25 cellular contexts compared by ENCODE assay signal in the genomic region with DNA sequence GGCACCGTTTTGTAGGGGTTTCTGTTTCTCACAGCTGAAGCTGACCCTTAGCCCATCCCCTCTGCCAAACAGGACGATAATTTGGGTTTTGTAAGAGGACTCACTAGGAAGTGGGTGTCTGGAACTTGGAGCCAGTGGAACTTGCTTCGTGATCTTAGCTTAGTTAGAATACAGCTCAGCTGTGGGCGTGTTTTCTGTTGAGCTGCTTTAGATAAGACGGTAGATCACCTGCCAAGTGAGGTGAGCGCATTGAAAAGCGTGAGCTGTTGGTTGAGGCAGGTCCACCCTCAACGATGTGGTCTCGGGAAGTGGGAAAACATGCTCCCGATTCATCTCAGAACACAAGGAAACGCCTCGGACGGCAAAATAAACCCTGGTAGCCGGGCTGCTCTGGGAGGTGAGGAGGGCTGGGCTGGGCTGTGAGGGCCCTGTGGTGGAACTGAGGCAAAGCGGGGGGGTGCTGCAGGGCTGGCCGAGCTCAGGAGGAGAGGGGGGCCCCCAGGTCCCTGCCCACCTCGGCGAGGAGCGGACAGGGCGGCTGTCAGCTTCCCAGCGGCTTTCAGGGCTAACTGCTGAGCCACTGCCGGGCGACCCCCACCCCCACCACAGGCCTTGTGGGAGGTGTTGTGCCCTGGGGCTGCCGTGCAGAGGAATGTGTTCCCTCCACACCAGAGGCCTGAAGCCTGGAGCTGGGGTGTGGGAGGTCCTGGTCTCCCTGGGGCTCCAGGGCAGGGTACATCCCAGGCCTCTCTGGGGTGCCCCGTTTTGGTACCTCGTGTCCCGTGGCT. TPM values are rescaled to one million over a fixed set of nuclear protein-coding genes. Genes with fewer than 3 reads are reported as not detected.
DNase-seq lines count a peak whose midpoint lies in the region; ATAC-seq and TF ChIP-seq lines count a peak whose summit lies in the region.
"Had no signal": no experiment of that assay in that cellular context is flagged by ENCODE, and none has a peak within 500 bp of the region (broad histone marks: within the 10 kb centered on the region; RNA-seq: fewer than 3 reads in every experiment).

No MANE protein-coding gene starts in this region.

- H3K9me3 ChIP-seq in heart left ventricle (no peaks in the 10 kb centered on the region), right atrium auricular region (no peaks in the 10 kb centered on the region), HEK293 (ENCODE audit: control insufficient read depth, insufficient read depth, low read depth, low read length) (no peaks in the 10 kb centered on the region)
- H3K9me3 ChIP-seq: adrenal gland, left lung, transverse colon had no signal

- H3K27me3 Mint-ChIP-seq in activated T-helper 1 cell treated with anti-CD3 and anti-CD28 coated beads, Interleukin-12 subunit alpha, Interleukin-12 subunit beta, Interleukin-2, Interleukin-4 antibody, amounts not matched to agents 30 ng/mL and 10 ng/mL and 1 ng/mL, durations not matched to agents 14 hours and 24 hours and 36 hours (ENCODE audit: insufficient read depth): peaks cover 7% of the 10 kb centered on the region

- TF ChIP-seq POLR2A in heart left ventricle (IDR thresholded peaks at IDR 0.05): no peak

- no peaks in the 10 kb centered on the region for H3K9me3 Mint-ChIP-seq in activated T-helper 1 cell treated with anti-CD3 and anti-CD28 coated beads, Interleukin-12 subunit alpha, Interleukin-12 subunit beta, Interleukin-2, Interleukin-4 antibody, amounts not matched to agents 30 ng/mL and 10 ng/mL and 1 ng/mL, durations not matched to agents 14 hours and 24 hours and 36 hours
- H3K9me3 Mint-ChIP-seq: activated B cell treated with CpG ODN at 0.5 μM for 24 hours; activated T-helper 17 cell treated with anti-CD3 and anti-CD28 coated beads, Interleukin-2, amount 50 U/mL, for 72 hours; CD8-positive, alpha-beta T cell; neural crest cell; stimulated activated naive CD8-positive, alpha-beta T cell treated with anti-CD3 and anti-CD28 coated beads, Interleukin-15, Interleukin-2, amounts not matched to agents 100 ng/mL and 50 ng/mL, for 24 hours had no signal

- no peak for ATAC-seq in heart left ventricle
- no peak for ATAC-seq in HG03342 (IDR thresholded peaks at IDR 0.05; ENCODE audit: unreplicated experiment)
- no peak for ATAC-seq in GM19023 (IDR thresholded peaks at IDR 0.05; ENCODE audit: unreplicated experiment)
- ATAC-seq: activated T-helper 17 cell treated with anti-CD3 and anti-CD28 coated beads, Interleukin-2, amount 50 U/mL, for 72 hours; CD8-positive, alpha-beta T cell; left lung had no signal

- CTCF ChIA-PET in HEK293 (lab: Yijun Ruan, JAX): interaction anchor here (0.5 to 0.6 kb wide), 2 partner anchors 189 to 225 kb away, joined by 3 to 4 read pairs; a partner anchor contains a TSS

- TF ChIP-seq CTCF in heart left ventricle (IDR thresholded peaks at IDR 0.05): no peak
- no peak for TF ChIP-seq CTCF in right atrium auricular region (IDR thresholded peaks at IDR 0.05)
- no peak for TF ChIP-seq CTCF in HEK293 (tag by site-specific recombination; IDR thresholded peaks at IDR 0.05)

- peaks cover 20% of the 10 kb centered on the region for H3K4me1 Mint-ChIP-seq in activated T-helper 1 cell treated with anti-CD3 and anti-CD28 coated beads, Interleukin-12 subunit alpha, Interleukin-12 subunit beta, Interleukin-2, Interleukin-4 antibody, amounts not matched to agents 30 ng/mL and 10 ng/mL and 1 ng/mL, durations not matched to agents 14 hours and 24 hours and 36 hours (ENCODE audit: low read depth)

- H3K4me3 Mint-ChIP-seq in activated T-helper 1 cell treated with anti-CD3 and anti-CD28 coated beads, Interleukin-12 subunit alpha, Interleukin-12 subunit beta, Interleukin-2, Interleukin-4 antibody, amounts not matched to agents 30 ng/mL and 10 ng/mL and 1 ng/mL, durations not matched to agents 14 hours and 24 hours and 36 hours: peak overlapping the region; percentile 15
- H3K4me3 Mint-ChIP-seq: activated B cell treated with CpG ODN at 0.5 μM for 24 hours; activated T-helper 17 cell treated with anti-CD3 and anti-CD28 coated beads, Interleukin-2, amount 50 U/mL, for 72 hours; CD8-positive, alpha-beta T cell; neural crest cell; stimulated activated naive CD8-positive, alpha-beta T cell treated with anti-CD3 and anti-CD28 coated beads, Interleukin-15, Interleukin-2, amounts not matched to agents 100 ng/mL and 50 ng/mL, for 24 hours had no signal

- H3K36me3 Mint-ChIP-seq in activated T-helper 1 cell treated with anti-CD3 and anti-CD28 coated beads, Interleukin-12 subunit alpha, Interleukin-12 subunit beta, Interleukin-2, Interleukin-4 antibody, amounts not matched to agents 30 ng/mL and 10 ng/mL and 1 ng/mL, durations not matched to agents 14 hours and 24 hours and 36 hours (ENCODE audit: low read depth): no peaks in the 10 kb centered on the region
- H3K36me3 Mint-ChIP-seq: CD8-positive, alpha-beta T cell had no signal

- H3K4me3 ChIP-seq in heart left ventricle: no peak overlapping the region
- H3K4me3 ChIP-seq in right atrium auricular region: no peak overlapping the region
- H3K4me3 ChIP-seq in HEK293 (ENCODE audit: low read depth, low read length): no peak overlapping the region
- H3K4me3 ChIP-seq: adrenal gland, coronary artery, left lung, transverse colon had no signal

- intact Hi-C loops in heart left ventricle (cut with DNase I) (no loop called here), posterior vena cava (cut with DNase I) (no loop called here)
- intact Hi-C loops in activated T-helper 1 cell treated with anti-CD3 and anti-CD28 coated beads, Interleukin-12 subunit alpha, Interleukin-12 subunit beta, Interleukin-2, Interleukin-4 antibody, amounts not matched to agents 30 ng/mL and 10 ng/mL and 1 ng/mL, durations not matched to agents 14 hours and 24 hours and 36 hours (cut with micrococcal nuclease): no loop called here

- no peak overlapping the region for H3K27ac Mint-ChIP-seq in activated T-helper 1 cell treated with anti-CD3 and anti-CD28 coated beads, Interleukin-12 subunit alpha, Interleukin-12 subunit beta, Interleukin-2, Interleukin-4 antibody, amounts not matched to agents 30 ng/mL and 10 ng/mL and 1 ng/mL, durations not matched to agents 14 hours and 24 hours and 36 hours
- H3K27ac Mint-ChIP-seq: activated B cell treated with CpG ODN at 0.5 μM for 24 hours; activated T-helper 17 cell treated with anti-CD3 and anti-CD28 coated beads, Interleukin-2, amount 50 U/mL, for 72 hours; CD8-positive, alpha-beta T cell; progenitor cell of endocrine pancreas; stimulated activated naive CD8-positive, alpha-beta T cell treated with anti-CD3 and anti-CD28 coated beads, Interleukin-15, Interleukin-2, amounts not matched to agents 100 ng/mL and 50 ng/mL, for 24 hours had no signal

- H3K36me3 ChIP-seq in heart left ventricle (no peaks in the 10 kb centered on the region), right atrium auricular region (no peaks in the 10 kb centered on the region), HEK293 (ENCODE audit: control insufficient read depth in 2 of 2, insufficient read depth in 1 of 2, low read length in 2 of 2) (no peaks in the 10 kb centered on the region)
- H3K36me3 ChIP-seq: adrenal gland, left lung, transverse colon had no signal

- 57 to 66% (median 62%) methylated on average over 25 to 27 of the region's 27 CpGs for WGBS in heart left ventricle, 4 donors

- H3K4me1 ChIP-seq in heart left ventricle (no peaks in the 10 kb centered on the region), right atrium auricular region (no peaks in the 10 kb centered on the region), HEK293 (ENCODE audit: control insufficient read depth, insufficient read depth, low read length) (peaks cover 3% of the 10 kb centered on the region)
- H3K4me1 ChIP-seq: adrenal gland, transverse colon had no signal

- H3K27me3 ChIP-seq in heart left ventricle (peaks cover 8 to 97% (median 18%) of the 10 kb centered on the region in 9 donors), right atrium auricular region (no peaks in the 10 kb centered on the region)

- POLR2A ChIA-PET in HEK293 (lab: Yijun Ruan, JAX): no interaction called here

- H3K27ac ChIP-seq in heart left ventricle (no peak overlapping the region), right atrium auricular region (no peak overlapping the region), HEK293 (ENCODE audit: extremely low read depth, low read depth, low read length) (no peak overlapping the region)
- H3K27ac ChIP-seq: adrenal gland, coronary artery, left lung, transverse colon had no signal

- DNase-seq in heart left ventricle (peak in 3 of 5 donors; percentile 6 to 32 (median 13)), right atrium auricular region (ENCODE audit: low spot score) (no peak), posterior vena cava (ENCODE audit: low spot score) (peak; percentile 56)
- no peak for DNase-seq in activated T-helper 1 cell treated with anti-CD3 and anti-CD28 coated beads, Interleukin-12 subunit alpha, Interleukin-12 subunit beta, Interleukin-2, Interleukin-4 antibody, amounts not matched to agents 30 ng/mL and 10 ng/mL and 1 ng/mL, durations not matched to agents 14 hours and 24 hours and 36 hours (ENCODE audit: low spot score)
- no peak for DNase-seq in stimulated activated CD4-positive, alpha-beta T cell treated with anti-CD3 and anti-CD28 coated beads, Interleukin-12 subunit alpha, Interleukin-12 subunit beta, amount 100 ng/mL, for 4 hours
- DNase-seq: activated B cell treated with CpG ODN at 0.5 μM for 24 hours; adrenal gland; CD8-positive, alpha-beta T cell; DMS53; HCEC 1CT; midbrain; NCI-H2171; OCI-M1; stimulated activated CD4-positive, alpha-beta T cell treated with anti-CD3 and anti-CD28 coated beads, Interleukin-2, amount 100 ng/mL, for 48 hours; T-helper 9 cell; transverse colon had no signal

TF ChIP-seq in HEK293, 187 proteins besides CTCF, POLR2A, EP300 and RAD21 (continues in another document):
- peak; percentile 36 for TF ChIP-seq EGR2 (tag by site-specific recombination; IDR thresholded peaks at IDR 0.05; ENCODE audit: low read depth)

RNA-seq across cellular contexts. Expression of a gene that starts 30.6 kb away (rescaled TPM):
- 10 to 100 TPM in 4 of 9 donors, 1 to 10 TPM in 5; 7.9 to 14.5 (median 9.6) TPM for total RNA-seq in heart left ventricle
- polyA plus RNA-seq in heart left ventricle: 10 to 100 TPM; 10.9 to 21.1 TPM
- total RNA-seq in right atrium auricular region: 1 to 10 TPM; 6.9 to 9.9 TPM
- total RNA-seq in activated T-helper 1 cell treated with anti-CD3 and anti-CD28 coated beads, Interleukin-12 subunit alpha, Interleukin-12 subunit beta, Interleukin-2, Interleukin-4 antibody, amounts not matched to agents 30 ng/mL and 10 ng/mL and 1 ng/mL, durations not matched to agents 14 hours and 24 hours and 36 hours: 49.5 and 51.3 TPM in 2 replicates
- total RNA-seq in posterior vena cava: 10 to 100 TPM; 11.2 to 13.6 TPM

RNA-seq across cellular contexts. Expression of a gene that starts 30.8 kb away (rescaled TPM):
- total RNA-seq in heart left ventricle: 1 to 10 TPM; 4.1 to 9.9 (median 8.5) TPM
- polyA plus RNA-seq in heart left ventricle: 10 to 100 TPM; 12.8 to 14.7 TPM
- 1 to 10 TPM; 6.6 to 8.0 TPM for total RNA-seq in right atrium auricular region
- 48.8 and 55.0 TPM in 2 replicates for total RNA-seq in activated T-helper 1 cell treated with anti-CD3 and anti-CD28 coated beads, Interleukin-12 subunit alpha, Interleukin-12 subunit beta, Interleukin-2, Interleukin-4 antibody, amounts not matched to agents 30 ng/mL and 10 ng/mL and 1 ng/mL, durations not matched to agents 14 hours and 24 hours and 36 hours
- total RNA-seq in posterior vena cava: 10 to 100 TPM in 1 of 2 donors, 1 to 10 TPM in 1; 9.7 to 10.2 TPM

Comparison
In these comparisons a context has a peak if more than half of its experiments do, and no peak if none do; other contexts are left out.
1. DNase-seq: peak in heart left ventricle (3 of 5) and posterior vena cava (single experiment); none in right atrium auricular region (single experiment), activated T-helper 1 cell treated with anti-CD3 and anti-CD28 coated beads, Interleukin-12 subunit alpha, Interleukin-12 subunit beta, Interleukin-2, Interleukin-4 antibody, amounts not matched to agents 30 ng/mL and 10 ng/mL and 1 ng/mL, durations not matched to agents 14 hours and 24 hours and 36 hours (single experiment) and stimulated activated CD4-positive, alpha-beta T cell treated with anti-CD3 and anti-CD28 coated beads, Interleukin-12 subunit alpha, Interleukin-12 subunit beta, amount 100 ng/mL, for 4 hours (single experiment).